ENCODE assay signal across 20 cellular contexts in the genomic region with DNA sequence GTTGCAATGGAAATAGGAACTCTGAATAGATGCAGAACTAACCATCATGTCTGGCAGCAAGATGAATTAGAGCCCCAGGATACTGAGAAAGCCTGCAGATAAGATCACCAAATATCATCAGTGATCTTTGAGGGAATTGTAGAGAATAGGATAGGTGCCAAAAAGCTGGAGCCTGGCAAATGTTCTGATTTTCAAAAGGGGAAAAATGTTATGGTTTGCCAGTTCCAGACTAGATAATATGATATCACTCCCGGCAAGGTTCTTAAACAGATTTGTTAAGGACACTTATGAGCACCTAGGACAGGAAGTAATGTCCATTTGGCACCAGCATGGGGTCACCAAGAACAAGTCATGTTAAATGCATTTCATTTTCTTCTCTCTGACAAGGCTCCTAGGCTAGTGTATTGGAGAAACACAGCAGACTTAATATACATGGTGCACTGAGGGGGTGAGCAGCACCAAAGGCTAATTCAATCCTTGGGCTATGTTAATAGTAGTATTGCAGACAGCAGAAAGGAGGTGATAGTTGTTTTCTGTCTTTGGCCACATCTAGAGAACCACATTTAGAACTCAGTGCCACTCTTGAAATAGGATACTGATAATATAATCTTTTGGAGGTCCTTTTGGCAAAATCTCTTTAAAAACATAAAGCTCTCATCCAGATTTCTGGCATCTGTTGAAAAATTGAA. TPM values are rescaled to one million over a fixed set of nuclear protein-coding genes. Genes with fewer than 3 reads are reported as not detected.
DNase-seq lines count a peak whose midpoint lies in the region; TF ChIP-seq lines count a peak whose summit lies in the region.
"Had no signal": no experiment of that assay in that cellular context is flagged by ENCODE, and none has a peak within 500 bp of the region (broad histone marks: within the 10 kb centered on the region; RNA-seq: fewer than 3 reads in every experiment).

No MANE protein-coding gene starts in this region.

- peak overlapping the region in 2 of 3 experiments; percentile 22 to 56 for H3K27ac Mint-ChIP-seq in nephron
- H3K27ac Mint-ChIP-seq: IgD-negative memory B cell had no signal

- intact Hi-C loops in left ventricle myocardium inferior (cut with micrococcal nuclease) = no loop called here

- H3K4me3 ChIP-seq in LNCaP clone FGC (ENCODE audit: low read depth, low read length) (no peak overlapping the region), left ventricle myocardium inferior (no peak overlapping the region)

- H3K36me3 ChIP-seq in left ventricle myocardium inferior = no peaks in the 10 kb centered on the region

- H3K4me1 ChIP-seq in left ventricle myocardium inferior = peaks cover 26% of the 10 kb centered on the region

- DNase-seq in G401 (ENCODE audit: low spot score) = peak; percentile 55
- DNase-seq in LNCaP clone FGC (ENCODE audit: low read depth) = peak; percentile 13
- no peak for DNase-seq in GM10248 (ENCODE audit: extremely low spot score)
- DNase-seq in left ventricle myocardium inferior = no peak
- no peak for DNase-seq in AG20443 (ENCODE audit: low spot score)
- DNase-seq: AML-193; C1 segment of cervical spinal cord; Calu3; CD8-positive, alpha-beta memory T cell; DMS153; GF-D8; NCI-H1092; NCI-H1436; NCI-H1930; NCI-H2171 treated with DMSO at 0.1 percent for 48 hours; NCI-H524 treated with DMSO at 0.1 percent for 48 hours; Right ventricle myocardium superior had no signal

- POLR2A ChIA-PET in GM10248 (lab: Yijun Ruan, JAX) = no interaction called here

- TF ChIP-seq CTCF in LNCaP clone FGC (IDR thresholded peaks at IDR 0.05; ENCODE audit: control insufficient read depth, extremely low read depth, insufficient read depth) (no peak), VCaP (conservative IDR thresholded peaks at IDR 0.05) (no peak), nephron (IDR thresholded peaks at IDR 0.05; ENCODE audit: unreplicated experiment in 3 of 3) (no peak), GM10248 (IDR thresholded peaks at IDR 0.05; ENCODE audit: control extremely low read depth, extremely low read depth, low read depth, missing control alignments) (no peak), left ventricle myocardium inferior (IDR thresholded peaks at IDR 0.05; ENCODE audit: borderline replicate concordance) (no peak)

- H3K27ac ChIP-seq in VCaP (peak overlapping the region; percentile 69), left ventricle myocardium inferior (replicated peaks) (no peak overlapping the region)

- peak overlapping the region in 2 of 3 experiments; percentile 17 to 43 for H3K4me3 Mint-ChIP-seq in nephron
- H3K4me3 Mint-ChIP-seq: IgD-negative memory B cell had no signal

- H3K9me3 Mint-ChIP-seq in nephron = no peaks in the 10 kb centered on the region

- H3K27me3 Mint-ChIP-seq in nephron (ENCODE audit: low read depth) = no peaks in the 10 kb centered on the region

- H3K36me3 Mint-ChIP-seq in nephron (ENCODE audit: low read depth) = peaks cover 14% of the 10 kb centered on the region
- H3K36me3 Mint-ChIP-seq: CD8-positive, alpha-beta memory T cell had no signal

- CTCF ChIA-PET in GM10248 (lab: Yijun Ruan, JAX) = no interaction called here

- peaks cover 74% of the 10 kb centered on the region for H3K4me1 Mint-ChIP-seq in nephron

- H3K27me3 ChIP-seq in left ventricle myocardium inferior (ENCODE audit: low read depth) = no peaks in the 10 kb centered on the region

- H3K9me3 ChIP-seq in left ventricle myocardium inferior (replicated peaks) = no peaks in the 10 kb centered on the region

- in situ Hi-C loops in G401 (cut with HindIII; ENCODE audit: low sequenced_read_pairs) = no loop called here

RNA-seq across cellular contexts. Expression of a gene that starts 4.8 kb away (rescaled TPM):
- total RNA-seq in G401 (2014; rRNA removed; shearing (Covaris generic)) = 0.18 and 0.37 TPM in 2 replicates
- 10.3 TPM for total RNA-seq in left ventricle myocardium inferior

Comparison
In these comparisons a context has a peak if more than half of its experiments do, and no peak if none do; other contexts are left out.
1. DNase-seq: peak in G401 (single experiment) and LNCaP clone FGC (single experiment); none in GM10248 (single experiment), left ventricle myocardium inferior (single experiment) and AG20443 (single experiment).